In the genomic region with DNA sequence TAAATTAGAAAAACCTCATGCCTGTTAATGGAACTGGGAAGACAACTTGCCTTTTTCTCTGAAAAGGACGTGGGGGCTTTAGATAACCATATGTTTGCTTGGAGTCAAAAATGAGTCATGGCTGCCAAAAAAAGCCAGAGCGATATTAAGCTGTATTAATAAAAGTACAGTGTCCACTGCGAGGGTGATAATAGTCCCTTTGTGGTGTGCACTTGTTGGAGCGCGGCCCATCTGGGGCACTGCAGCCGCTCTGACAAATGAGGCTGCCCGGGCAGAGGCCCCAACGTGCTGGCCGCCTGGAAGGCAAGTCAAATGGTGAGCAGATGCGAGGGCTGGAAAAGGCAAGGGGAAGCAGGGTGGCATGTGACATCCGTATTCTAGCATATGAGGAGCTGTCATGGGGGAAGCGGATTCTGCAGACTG, we compare ENCODE assay signal across 1 cellular context.
A peak's percentile ranks its signal among the peaks of the same experiment; 100 is the strongest.
TF ChIP-seq lines count a peak whose summit lies in the region.

No MANE protein-coding gene starts in this region.

TF ChIP-seq in K562, 482 proteins besides CTCF, POLR2A, EP300 and RAD21 (continued from another document and continues in another):
- TF ChIP-seq E4F1 (CRISPR knock-in tag; IDR thresholded peaks at IDR 0.05; ENCODE audit: borderline replicate concordance) = no peak
- no peak for TF ChIP-seq CBX8 (IDR thresholded peaks at IDR 0.05; ENCODE audit: borderline replicate concordance, extremely low read depth, low read depth, low read length, poor library complexity, severe bottlenecking)
- no peak for TF ChIP-seq ZNF830 (CRISPR knock-in tag; IDR thresholded peaks at IDR 0.05)
- TF ChIP-seq, protein P1, sequence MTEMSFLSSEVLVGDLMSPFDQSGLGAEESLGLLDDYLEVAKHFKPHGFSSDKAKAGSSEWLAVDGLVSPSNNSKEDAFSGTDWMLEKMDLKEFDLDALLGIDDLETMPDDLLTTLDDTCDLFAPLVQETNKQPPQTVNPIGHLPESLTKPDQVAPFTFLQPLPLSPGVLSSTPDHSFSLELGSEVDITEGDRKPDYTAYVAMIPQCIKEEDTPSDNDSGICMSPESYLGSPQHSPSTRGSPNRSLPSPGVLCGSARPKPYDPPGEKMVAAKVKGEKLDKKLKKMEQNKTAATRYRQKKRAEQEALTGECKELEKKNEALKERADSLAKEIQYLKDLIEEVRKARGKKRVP (CRISPR knock-in tag; IDR thresholded peaks at IDR 0.05) = no peak
- TF ChIP-seq, protein P2, sequence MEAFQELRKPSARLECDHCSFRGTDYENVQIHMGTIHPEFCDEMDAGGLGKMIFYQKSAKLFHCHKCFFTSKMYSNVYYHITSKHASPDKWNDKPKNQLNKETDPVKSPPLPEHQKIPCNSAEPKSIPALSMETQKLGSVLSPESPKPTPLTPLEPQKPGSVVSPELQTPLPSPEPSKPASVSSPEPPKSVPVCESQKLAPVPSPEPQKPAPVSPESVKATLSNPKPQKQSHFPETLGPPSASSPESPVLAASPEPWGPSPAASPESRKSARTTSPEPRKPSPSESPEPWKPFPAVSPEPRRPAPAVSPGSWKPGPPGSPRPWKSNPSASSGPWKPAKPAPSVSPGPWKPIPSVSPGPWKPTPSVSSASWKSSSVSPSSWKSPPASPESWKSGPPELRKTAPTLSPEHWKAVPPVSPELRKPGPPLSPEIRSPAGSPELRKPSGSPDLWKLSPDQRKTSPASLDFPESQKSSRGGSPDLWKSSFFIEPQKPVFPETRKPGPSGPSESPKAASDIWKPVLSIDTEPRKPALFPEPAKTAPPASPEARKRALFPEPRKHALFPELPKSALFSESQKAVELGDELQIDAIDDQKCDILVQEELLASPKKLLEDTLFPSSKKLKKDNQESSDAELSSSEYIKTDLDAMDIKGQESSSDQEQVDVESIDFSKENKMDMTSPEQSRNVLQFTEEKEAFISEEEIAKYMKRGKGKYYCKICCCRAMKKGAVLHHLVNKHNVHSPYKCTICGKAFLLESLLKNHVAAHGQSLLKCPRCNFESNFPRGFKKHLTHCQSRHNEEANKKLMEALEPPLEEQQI (IDR thresholded peaks at IDR 0.05) = no peak
- no peak for TF ChIP-seq PCBP2 (IDR thresholded peaks at IDR 0.05; ENCODE audit: low read depth, low read length, poor library complexity, severe bottlenecking)
- no peak for TF ChIP-seq NR2F6 (CRISPR knock-in tag; IDR thresholded peaks at IDR 0.05)
- no peak for TF ChIP-seq HOXB6 (CRISPR knock-in tag; IDR thresholded peaks at IDR 0.05; ENCODE audit: borderline replicate concordance)
- TF ChIP-seq HMGXB4 (CRISPR knock-in tag; IDR thresholded peaks at IDR 0.05) = no peak
- no peak for TF ChIP-seq HMBOX1 (IDR thresholded peaks at IDR 0.05)
- TF ChIP-seq ETV1 (tag; conservative IDR thresholded peaks at IDR 0.05; ENCODE audit: low read depth) = no peak
- no peak for TF ChIP-seq SPI1 (IDR thresholded peaks at IDR 0.05; ENCODE audit: borderline replicate concordance, low read depth, low read length)
- TF ChIP-seq LEF1 (IDR thresholded peaks at IDR 0.05) = peak; percentile 46
- no peak for TF ChIP-seq ZFP36 (IDR thresholded peaks at IDR 0.05; ENCODE audit: low read depth, low read length, partially characterized antibody)
- TF ChIP-seq, protein P3, sequence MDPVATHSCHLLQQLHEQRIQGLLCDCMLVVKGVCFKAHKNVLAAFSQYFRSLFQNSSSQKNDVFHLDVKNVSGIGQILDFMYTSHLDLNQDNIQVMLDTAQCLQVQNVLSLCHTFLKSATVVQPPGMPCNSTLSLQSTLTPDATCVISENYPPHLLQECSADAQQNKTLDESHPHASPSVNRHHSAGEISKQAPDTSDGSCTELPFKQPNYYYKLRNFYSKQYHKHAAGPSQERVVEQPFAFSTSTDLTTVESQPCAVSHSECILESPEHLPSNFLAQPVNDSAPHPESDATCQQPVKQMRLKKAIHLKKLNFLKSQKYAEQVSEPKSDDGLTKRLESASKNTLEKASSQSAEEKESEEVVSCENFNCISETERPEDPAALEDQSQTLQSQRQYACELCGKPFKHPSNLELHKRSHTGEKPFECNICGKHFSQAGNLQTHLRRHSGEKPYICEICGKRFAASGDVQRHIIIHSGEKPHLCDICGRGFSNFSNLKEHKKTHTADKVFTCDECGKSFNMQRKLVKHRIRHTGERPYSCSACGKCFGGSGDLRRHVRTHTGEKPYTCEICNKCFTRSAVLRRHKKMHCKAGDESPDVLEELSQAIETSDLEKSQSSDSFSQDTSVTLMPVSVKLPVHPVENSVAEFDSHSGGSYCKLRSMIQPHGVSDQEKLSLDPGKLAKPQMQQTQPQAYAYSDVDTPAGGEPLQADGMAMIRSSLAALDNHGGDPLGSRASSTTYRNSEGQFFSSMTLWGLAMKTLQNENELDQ (CRISPR knock-in tag; IDR thresholded peaks at IDR 0.05; ENCODE audit: borderline replicate concordance) = no peak
- TF ChIP-seq XRCC3 (IDR thresholded peaks at IDR 0.05) = no peak
- no peak for TF ChIP-seq NEUROD1 (IDR thresholded peaks at IDR 0.05; ENCODE audit: borderline replicate concordance, low read depth, low read length, partially characterized antibody)
- peak; percentile 60; the same call in 1 of the 2 replicates for TF ChIP-seq HDAC2 (IDR thresholded peaks at IDR 0.05)
- no peak for TF ChIP-seq CBFB (CRISPR knock-in tag; IDR thresholded peaks at IDR 0.05)
- TF ChIP-seq ZNF408 (CRISPR knock-in tag; IDR thresholded peaks at IDR 0.05; ENCODE audit: low read depth) = no peak
- TF ChIP-seq MIER1 (IDR thresholded peaks at IDR 0.05; ENCODE audit: low read depth) = no peak
- TF ChIP-seq ZNF699 (CRISPR knock-in tag; IDR thresholded peaks at IDR 0.05; ENCODE audit: insufficient replicate concordance) = no peak
- TF ChIP-seq E2F6 (IDR thresholded peaks at IDR 0.05; ENCODE audit: borderline replicate concordance in 1 of 2, extremely low read depth in 1 of 2, insufficient read depth in 1 of 2, insufficient read length in 1 of 2, low read depth in 1 of 2, low read length in 1 of 2, poor library complexity in 1 of 2, severe bottlenecking in 1 of 2) = no peak
- no peak for TF ChIP-seq ARHGAP35 (IDR thresholded peaks at IDR 0.05; ENCODE audit: partially characterized antibody)
- no peak for TF ChIP-seq MAFG (tag; conservative IDR thresholded peaks at IDR 0.05)
- TF ChIP-seq SRF (CRISPR knock-in tag; IDR thresholded peaks at IDR 0.05) = no peak
- TF ChIP-seq SNAPC5 (CRISPR knock-in tag; IDR thresholded peaks at IDR 0.05) = no peak
- no peak for TF ChIP-seq ZNF780A (CRISPR knock-in tag; IDR thresholded peaks at IDR 0.05)
- no peak for TF ChIP-seq HMG20B (CRISPR knock-in tag; IDR thresholded peaks at IDR 0.05)
- TF ChIP-seq, protein P4, sequence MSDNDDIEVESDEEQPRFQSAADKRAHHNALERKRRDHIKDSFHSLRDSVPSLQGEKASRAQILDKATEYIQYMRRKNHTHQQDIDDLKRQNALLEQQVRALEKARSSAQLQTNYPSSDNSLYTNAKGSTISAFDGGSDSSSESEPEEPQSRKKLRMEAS (CRISPR knock-in tag; IDR thresholded peaks at IDR 0.05) = no peak
- TF ChIP-seq ZNF239 (CRISPR knock-in tag; IDR thresholded peaks at IDR 0.05) = no peak
- TF ChIP-seq KDM1A (IDR thresholded peaks at IDR 0.05) = no peak
- TF ChIP-seq NFIC (IDR thresholded peaks at IDR 0.05) = peak; percentile 27; the same call in 1 of the 2 replicates
- TF ChIP-seq STAT5B (CRISPR knock-in tag; IDR thresholded peaks at IDR 0.05) = no peak
- TF ChIP-seq KLF16 (IDR thresholded peaks at IDR 0.05) = no peak
- no peak for TF ChIP-seq ELK1 (CRISPR knock-in tag; IDR thresholded peaks at IDR 0.05)
- TF ChIP-seq ZNF740 (CRISPR knock-in tag; IDR thresholded peaks at IDR 0.05) = no peak
- TF ChIP-seq ZNF740 (tag; IDR thresholded peaks at IDR 0.05) = no peak
- no peak for TF ChIP-seq CCAR2 (IDR thresholded peaks at IDR 0.05; ENCODE audit: low read depth, low read length)
- no peak for TF ChIP-seq NFYB (IDR thresholded peaks at IDR 0.05; ENCODE audit: extremely low read depth, insufficient read length)
- no peak for TF ChIP-seq ZNF12 (CRISPR knock-in tag; IDR thresholded peaks at IDR 0.05)
- TF ChIP-seq, protein P5, sequence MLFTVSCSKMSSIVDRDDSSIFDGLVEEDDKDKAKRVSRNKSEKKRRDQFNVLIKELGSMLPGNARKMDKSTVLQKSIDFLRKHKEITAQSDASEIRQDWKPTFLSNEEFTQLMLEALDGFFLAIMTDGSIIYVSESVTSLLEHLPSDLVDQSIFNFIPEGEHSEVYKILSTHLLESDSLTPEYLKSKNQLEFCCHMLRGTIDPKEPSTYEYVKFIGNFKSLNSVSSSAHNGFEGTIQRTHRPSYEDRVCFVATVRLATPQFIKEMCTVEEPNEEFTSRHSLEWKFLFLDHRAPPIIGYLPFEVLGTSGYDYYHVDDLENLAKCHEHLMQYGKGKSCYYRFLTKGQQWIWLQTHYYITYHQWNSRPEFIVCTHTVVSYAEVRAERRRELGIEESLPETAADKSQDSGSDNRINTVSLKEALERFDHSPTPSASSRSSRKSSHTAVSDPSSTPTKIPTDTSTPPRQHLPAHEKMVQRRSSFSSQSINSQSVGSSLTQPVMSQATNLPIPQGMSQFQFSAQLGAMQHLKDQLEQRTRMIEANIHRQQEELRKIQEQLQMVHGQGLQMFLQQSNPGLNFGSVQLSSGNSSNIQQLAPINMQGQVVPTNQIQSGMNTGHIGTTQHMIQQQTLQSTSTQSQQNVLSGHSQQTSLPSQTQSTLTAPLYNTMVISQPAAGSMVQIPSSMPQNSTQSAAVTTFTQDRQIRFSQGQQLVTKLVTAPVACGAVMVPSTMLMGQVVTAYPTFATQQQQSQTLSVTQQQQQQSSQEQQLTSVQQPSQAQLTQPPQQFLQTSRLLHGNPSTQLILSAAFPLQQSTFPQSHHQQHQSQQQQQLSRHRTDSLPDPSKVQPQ (CRISPR knock-in tag; IDR thresholded peaks at IDR 0.05; ENCODE audit: borderline replicate concordance) = no peak
- TF ChIP-seq IRF9 (tag; IDR thresholded peaks at IDR 0.05) = no peak
- no peak for TF ChIP-seq ZC3H4 (CRISPR knock-in tag; IDR thresholded peaks at IDR 0.05; ENCODE audit: borderline replicate concordance)
